Comparison of ENCODE assay signal across 9 cellular contexts in genomic region chr5:61301820-61302563, GRCh38. TPM values are rescaled to one million over a fixed set of nuclear protein-coding genes. Genes with fewer than 3 reads are reported as not detected.
DNase-seq lines count a peak whose midpoint lies in the region; ATAC-seq and TF ChIP-seq lines count a peak whose summit lies in the region.
"Had no signal": no experiment of that assay in that cellular context is flagged by ENCODE, and none has a peak within 500 bp of the region (broad histone marks: within the 10 kb centered on the region; RNA-seq: fewer than 3 reads in every experiment).

No MANE protein-coding gene starts in this region.

- H3K79me2 ChIP-seq in GM23248 (ENCODE audit: insufficient read depth): no peaks in the 10 kb centered on the region

- intact Hi-C loops in testis (cut with DNase I; ENCODE audit: low total_unique reads): no loop called here
- intact Hi-C loops in spleen (cut with DNase I; ENCODE audit: low total_unique reads): no loop called here

- H3K9ac ChIP-seq in GM23248 (peak overlapping the region; percentile 55), adipocyte (ENCODE audit: low read length) (peak overlapping the region; percentile 56)

- no peak for ATAC-seq in GM19463 (IDR thresholded peaks at IDR 0.05; ENCODE audit: unreplicated experiment)
- ATAC-seq: GM12878 had no signal

- H3K36me3 ChIP-seq in GM23248 (ENCODE audit: low read depth) (no peaks in the 10 kb centered on the region), adipocyte (ENCODE audit: control insufficient read depth, insufficient read depth, low read length, severe bottlenecking) (no peaks in the 10 kb centered on the region), cardiac muscle cell (no peaks in the 10 kb centered on the region), testis (ENCODE audit: low read depth, missing control alignments) (no peaks in the 10 kb centered on the region), spleen (no peaks in the 10 kb centered on the region)

- peak; percentile 100 for DNase-seq in GM23248
- DNase-seq in adipocyte (ENCODE audit: low read depth): peak; percentile 99
- peak; percentile 36 to 99 for DNase-seq in cardiac muscle cell (ENCODE audit: low read depth in 1 of 2, low spot score in 1 of 2)
- DNase-seq in putamen (ENCODE audit: low spot score): peak; percentile 50
- no peak for DNase-seq in cerebellum (ENCODE audit: low spot score)
- DNase-seq in testis: no peak
- DNase-seq in spleen: no peak

- WGBS in GM23248 (ENCODE audit: low coverage in 1 of 2, low lambda C conversion rate in 2 of 2, missing lambda C conversion rate in 2 of 2), 2 experiments: 29 to 30% methylated on average over 11 of the region's 11 CpGs
- 90 to 94% methylated on average over 10 to 11 of the region's 11 CpGs for WGBS in testis, 2 donors
- WGBS in spleen, 5 donors: 89 to 98% (median 91%) methylated on average over 11 of the region's 11 CpGs

- no peak overlapping the region for H2AFZ ChIP-seq in GM23248

- H3K9me2 ChIP-seq in GM23248 (ENCODE audit: insufficient read depth): no peaks in the 10 kb centered on the region

- H4K20me1 ChIP-seq in GM23248 (ENCODE audit: insufficient read depth): no peaks in the 10 kb centered on the region

- H3K27ac ChIP-seq in GM23248: peak overlapping the region; percentile 80
- H3K27ac ChIP-seq in cardiac muscle cell: no peak overlapping the region
- no peak overlapping the region for H3K27ac ChIP-seq in testis
- H3K27ac ChIP-seq in spleen: no peak overlapping the region

- TF ChIP-seq POLR2A in testis (IDR thresholded peaks at IDR 0.05) (no peak), spleen (IDR thresholded peaks at IDR 0.05) (no peak)

- H3K4me3 ChIP-seq in GM23248 (peak overlapping the region; percentile 50), adipocyte (ENCODE audit: low read length) (peak overlapping the region; percentile 53), cardiac muscle cell (no peak overlapping the region), testis (no peak overlapping the region), spleen (no peak overlapping the region)
- H3K4me3 ChIP-seq: GM12878 had no signal

- H3K9me3 ChIP-seq in GM23248 (ENCODE audit: low read depth) (no peaks in the 10 kb centered on the region), adipocyte (ENCODE audit: control insufficient read depth, low read length) (no peaks in the 10 kb centered on the region), cardiac muscle cell (ENCODE audit: low read depth) (no peaks in the 10 kb centered on the region), testis (no peaks in the 10 kb centered on the region), spleen (no peaks in the 10 kb centered on the region)

- H3K27me3 ChIP-seq in GM23248 (replicated peaks; ENCODE audit: insufficient read depth) (no peaks in the 10 kb centered on the region), adipocyte (replicated peaks; ENCODE audit: control insufficient read depth, insufficient read depth, low read length) (no peaks in the 10 kb centered on the region), cardiac muscle cell (no peaks in the 10 kb centered on the region), testis (no peaks in the 10 kb centered on the region), spleen (replicated peaks in 1 of 7) (no peaks in the 10 kb centered on the region)

- TF ChIP-seq CTCF in cardiac muscle cell (IDR thresholded peaks at IDR 0.05; ENCODE audit: low read depth, low read length) (no peak), testis (IDR thresholded peaks at IDR 0.05) (no peak), spleen (IDR thresholded peaks at IDR 0.05 in 8 of 11, conservative IDR thresholded peaks at IDR 0.05 in 3 of 11) (no peak)

- H3K4me1 ChIP-seq in GM23248 (ENCODE audit: insufficient read depth) (peaks cover 62% of the 10 kb centered on the region), adipocyte (ENCODE audit: control insufficient read depth, insufficient read depth, low read length) (peaks cover 54% of the 10 kb centered on the region), cardiac muscle cell (ENCODE audit: low read depth) (no peaks in the 10 kb centered on the region), testis (no peaks in the 10 kb centered on the region), spleen (peaks cover 0 to 14% (median 8%) of the 10 kb centered on the region in 6 donors)

- H3F3A ChIP-seq in GM23248 (ENCODE audit: insufficient read depth): peaks cover 48% of the 10 kb centered on the region

- in situ Hi-C loops in GM23248 (cut with MboI): no loop called here

- peak overlapping the region; percentile 88 for H3K4me2 ChIP-seq in GM23248 (ENCODE audit: unreplicated experiment)

RNA-seq across cellular contexts. Expression of gene ZSWIM6, which starts 30.1 kb away (rescaled TPM):
- 3.9 and 4.8 TPM in 2 replicates for total RNA-seq in GM23248 (2014; rRNA removed; shearing (Covaris generic))
- polyA plus RNA-seq in GM23248 (2016; fragmentation: Nextera tagmentation; extraction: Ambion mirVana): 0.96 and 1.5 TPM in 2 replicates
- 7.8 and 8.3 TPM in 2 replicates for total RNA-seq in cardiac muscle cell
- polyA plus RNA-seq in cardiac muscle cell: 3.4 and 8.3 TPM in 2 replicates
- 29.8 TPM for total RNA-seq in cerebellum
- total RNA-seq in testis: 10 to 100 TPM; 16.5 to 18.0 TPM
- 14.6 TPM for polyA plus RNA-seq in testis (ENCODE audit: insufficient read depth, low read depth, low replicate concordance)
- total RNA-seq in spleen: 10 to 100 TPM; 15.7 to 22.9 (median 19.1) TPM
- 1 to 10 TPM; 3.1 to 4.8 (median 3.4) TPM for polyA plus RNA-seq in spleen

Comparison
In these comparisons a context has a peak if more than half of its experiments do, and no peak if none do; other contexts are left out.
1. DNase-seq: peak in GM23248 (single experiment), adipocyte (single experiment), cardiac muscle cell (2 of 2) and putamen (single experiment); none in cerebellum (single experiment), testis (single experiment) and spleen (single experiment).
2. H3K4me3 ChIP-seq: peak in GM23248 (single experiment) and adipocyte (single experiment); none in cardiac muscle cell (single experiment), testis (0 of 2) and spleen (0 of 8).